8 cellular contexts compared by ENCODE assay signal in the genomic region with DNA sequence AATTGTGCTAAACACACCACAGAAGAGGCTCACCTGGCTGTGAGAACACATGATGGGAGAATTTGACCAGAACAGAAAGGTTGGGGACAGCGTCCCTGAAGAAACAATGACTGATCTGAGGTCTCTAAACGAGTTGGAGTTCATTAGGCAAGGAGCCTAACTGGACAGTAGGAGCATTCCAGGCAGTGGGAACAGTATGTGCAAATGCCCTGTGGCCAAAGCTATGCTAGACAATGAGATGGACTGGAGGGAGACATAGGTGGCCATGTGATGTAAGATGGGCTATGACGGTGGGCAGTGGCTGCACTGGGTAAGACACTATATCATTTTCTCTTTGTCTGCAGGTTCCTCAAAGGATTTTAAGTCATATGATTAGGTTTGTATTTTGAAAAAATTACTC.
"Had no signal": no experiment of that assay in that cellular context is flagged by ENCODE, and none has a peak within 500 bp of the region (broad histone marks: within the 10 kb centered on the region; RNA-seq: fewer than 3 reads in every experiment).

No MANE protein-coding gene starts in this region.

- FAIRE-seq: G401.6, GM12878, GM12891, GM12892, GM18507, GM19239 had no signal

- H3K4me3 ChIP-seq: GM12878 had no signal

- DNase-seq: GDM1, GF-D8 had no signal

- ATAC-seq: GM12878 had no signal
